Comparison of ENCODE assay signal across 8 cellular contexts in the genomic region with DNA sequence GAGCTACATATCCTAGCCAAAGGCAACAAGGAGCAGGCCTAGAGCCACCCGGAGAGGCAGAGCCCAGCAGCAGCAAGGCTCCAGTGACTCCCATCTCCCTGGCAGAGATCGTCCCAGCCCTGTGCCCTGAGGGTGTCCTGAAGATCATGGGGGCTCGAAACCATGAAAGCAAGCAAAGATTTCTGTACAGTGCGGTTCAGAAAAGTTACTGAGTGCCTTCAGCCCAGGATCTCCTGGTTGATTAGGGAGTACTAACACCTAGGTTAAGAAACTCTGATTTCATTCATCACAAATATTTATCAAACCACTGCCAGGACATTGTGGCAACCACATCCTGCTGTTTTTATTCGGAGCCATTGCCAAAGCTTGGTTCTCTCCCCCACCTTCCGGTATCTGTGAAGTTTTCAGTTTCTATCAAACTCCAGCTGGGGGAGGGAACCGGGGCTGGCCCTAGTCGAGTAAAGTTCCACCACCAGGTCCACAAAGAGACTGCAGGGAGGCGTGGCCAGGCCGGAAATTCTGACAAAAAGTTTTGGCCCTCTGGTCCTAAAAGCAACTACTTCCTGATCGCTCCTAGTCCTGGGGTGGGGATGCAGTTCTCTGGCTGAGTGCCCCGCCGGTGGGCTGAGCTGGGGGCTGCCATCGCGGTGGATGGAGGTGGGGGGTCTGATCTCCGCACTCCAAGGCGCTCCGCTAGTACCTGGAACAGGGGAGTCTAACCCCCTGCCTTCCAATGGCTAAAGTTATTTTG. TPM values are rescaled to one million over a fixed set of nuclear protein-coding genes. Genes with fewer than 3 reads are reported as not detected.
DNase-seq lines count a peak whose midpoint lies in the region; ATAC-seq and TF ChIP-seq lines count a peak whose summit lies in the region.

No MANE protein-coding gene starts in this region.

- in situ Hi-C loops in SK-MEL-5 (cut with HindIII; ENCODE audit: low pct_unique_long_range_greater_than_20kb, low sequenced_read_pairs), result loop anchor here (10.0 kb wide), 1 partner anchor 126 kb away; a partner anchor contains a TSS

- H3K27me3 ChIP-seq in thoracic aorta (replicated peaks; ENCODE audit: insufficient read depth), result no peaks in the 10 kb centered on the region

- TF ChIP-seq CTCF in C4-2B (conservative IDR thresholded peaks at IDR 0.05), result no peak
- no peak for TF ChIP-seq CTCF in glutamatergic neuron (IDR thresholded peaks at IDR 0.05; ENCODE audit: partially characterized antibody, unreplicated experiment)
- TF ChIP-seq CTCF in osteocyte (IDR thresholded peaks at IDR 0.05), result peak; percentile 47
- TF ChIP-seq CTCF in thoracic aorta (IDR thresholded peaks at IDR 0.05), result peak; percentile 44

- peak overlapping the region; percentile 98 to 99 for H3K27ac Mint-ChIP-seq in activated naive CD4-positive, alpha-beta T cell treated with anti-CD3 and anti-CD28 coated beads, Interleukin-2, amount 50 U/mL, for 72 hours
- H3K27ac Mint-ChIP-seq in glutamatergic neuron (ENCODE audit: unreplicated experiment) (no peak overlapping the region), osteocyte (ENCODE audit: unreplicated experiment) (peak overlapping the region; percentile 88)

- peaks cover 3% of the 10 kb centered on the region for H3K27me3 Mint-ChIP-seq in glutamatergic neuron (ENCODE audit: unreplicated experiment)
- H3K27me3 Mint-ChIP-seq in osteocyte (ENCODE audit: unreplicated experiment), result no peaks in the 10 kb centered on the region

- peak overlapping the region; percentile 91 for H3K4me3 ChIP-seq in thoracic aorta

- peak overlapping the region; percentile 69 for H3K4me3 Mint-ChIP-seq in glutamatergic neuron (ENCODE audit: unreplicated experiment)
- peak overlapping the region; percentile 85 for H3K4me3 Mint-ChIP-seq in osteocyte (ENCODE audit: unreplicated experiment)

- H3K36me3 ChIP-seq in thoracic aorta, result peaks cover 4% of the 10 kb centered on the region

- peaks cover 41 to 45% of the 10 kb centered on the region in 2 donors for H3K36me3 Mint-ChIP-seq in activated naive CD4-positive, alpha-beta T cell treated with anti-CD3 and anti-CD28 coated beads, Interleukin-2, amount 50 U/mL, for 72 hours
- H3K36me3 Mint-ChIP-seq in glutamatergic neuron (ENCODE audit: unreplicated experiment), result no peaks in the 10 kb centered on the region
- H3K36me3 Mint-ChIP-seq in osteocyte (ENCODE audit: unreplicated experiment), result peaks cover 2% of the 10 kb centered on the region

- peaks cover 24 to 25% of the 10 kb centered on the region in 2 donors for H3K4me1 ChIP-seq in thoracic aorta (ENCODE audit: control insufficient read depth in 1 of 2, low read depth in 2 of 2)

- peak; percentile 66 for ATAC-seq in HG03439 (IDR thresholded peaks at IDR 0.05; ENCODE audit: unreplicated experiment)
- ATAC-seq in activated naive CD4-positive, alpha-beta T cell treated with anti-CD3 and anti-CD28 coated beads, Interleukin-2, amount 50 U/mL, for 72 hours, result peak; percentile 75 to 77
- peak; percentile 78 for ATAC-seq in thoracic aorta (ENCODE audit: insufficient number of reproducible peaks, low FRiP score, low read depth)

- H3K4me1 Mint-ChIP-seq in glutamatergic neuron (ENCODE audit: low read depth, unreplicated experiment) (peaks cover 1% of the 10 kb centered on the region), osteocyte (ENCODE audit: unreplicated experiment) (peaks cover 36% of the 10 kb centered on the region)

- no peaks in the 10 kb centered on the region for H3K9me3 Mint-ChIP-seq in activated naive CD4-positive, alpha-beta T cell treated with anti-CD3 and anti-CD28 coated beads, Interleukin-2, amount 50 U/mL, for 72 hours
- H3K9me3 Mint-ChIP-seq in glutamatergic neuron (ENCODE audit: unreplicated experiment) (peaks cover 3% of the 10 kb centered on the region), osteocyte (ENCODE audit: unreplicated experiment) (no peaks in the 10 kb centered on the region)

- DNase-seq in GM19238 (ENCODE audit: insufficient read length, low spot score), result peak; percentile 93
- DNase-seq in SK-MEL-5 (ENCODE audit: low read depth, low spot score), result peak; percentile 84
- peak; percentile 88 to 94 for DNase-seq in activated naive CD4-positive, alpha-beta T cell treated with anti-CD3 and anti-CD28 coated beads, Interleukin-2, amount 50 U/mL, for 72 hours (ENCODE audit: low spot score in 2 of 2)
- DNase-seq in glutamatergic neuron, result no peak
- DNase-seq in osteocyte (ENCODE audit: extremely low spot score, unreplicated experiment), result peak; percentile 90
- peak; percentile 68 for DNase-seq in thoracic aorta (ENCODE audit: low spot score)

- peak overlapping the region; percentile 76 for H3K27ac ChIP-seq in C4-2B
- peak overlapping the region; percentile 90 to 93 for H3K27ac ChIP-seq in thoracic aorta

- no peaks in the 10 kb centered on the region for H3K9me3 ChIP-seq in thoracic aorta

RNA-seq across cellular contexts. Expression of a gene that starts 1.2 kb away (rescaled TPM):
- total RNA-seq in SK-MEL-5 (2014; rRNA removed; shearing (Covaris generic)), result 12.7 and 13.9 TPM in 2 replicates
- 13.3 and 19.2 TPM in 2 replicates for polyA plus RNA-seq in SK-MEL-5 (2015; cell fraction: cytosol; rRNA removed)
- 10.7 and 14.5 TPM in 2 replicates for polyA plus RNA-seq in SK-MEL-5 (2015; cell fraction: nucleus; rRNA removed)
- 10 to 100 TPM; 57.4 to 64.1 TPM for total RNA-seq in activated naive CD4-positive, alpha-beta T cell treated with anti-CD3 and anti-CD28 coated beads, Interleukin-2, amount 50 U/mL, for 72 hours
- total RNA-seq in glutamatergic neuron (ENCODE audit: unreplicated experiment) (2.3 TPM), osteocyte (16.7 and 23.2 TPM in 2 replicates), thoracic aorta (10 to 100 TPM; 26.4 to 53.5 TPM)

RNA-seq across cellular contexts. Expression of a gene that starts 40.4 kb away (rescaled TPM):
- 34.9 and 36.3 TPM in 2 replicates for total RNA-seq in SK-MEL-5 (2014; rRNA removed; shearing (Covaris generic))
- 19.2 and 22.6 TPM in 2 replicates for polyA plus RNA-seq in SK-MEL-5 (2015; cell fraction: cytosol; rRNA removed)
- 4.7 and 11.1 TPM in 2 replicates for polyA plus RNA-seq in SK-MEL-5 (2015; cell fraction: nucleus; rRNA removed)
- 10 to 100 TPM; 69.9 to 84.0 TPM for total RNA-seq in activated naive CD4-positive, alpha-beta T cell treated with anti-CD3 and anti-CD28 coated beads, Interleukin-2, amount 50 U/mL, for 72 hours
- 18.2 TPM for total RNA-seq in glutamatergic neuron (ENCODE audit: unreplicated experiment)
- 42.2 and 42.6 TPM in 2 replicates for total RNA-seq in osteocyte
- 10 to 100 TPM in 1 of 2 donors, 1 to 10 TPM in 1; 7.7 to 16.4 TPM for total RNA-seq in thoracic aorta

RNA-seq across cellular contexts. Expression of a gene that starts 59.9 kb away (rescaled TPM):
- not detected in 2 replicates for total RNA-seq in SK-MEL-5 (2014; rRNA removed; shearing (Covaris generic))
- not detected in 2 replicates for polyA plus RNA-seq in SK-MEL-5 (2015; cell fraction: cytosol; rRNA removed)
- polyA plus RNA-seq in SK-MEL-5 (2015; cell fraction: nucleus; rRNA removed), result not detected in 2 replicates
- total RNA-seq in activated naive CD4-positive, alpha-beta T cell treated with anti-CD3 and anti-CD28 coated beads, Interleukin-2, amount 50 U/mL, for 72 hours, result not detected
- total RNA-seq in glutamatergic neuron (ENCODE audit: unreplicated experiment) (not detected), osteocyte (not detected in 2 replicates), thoracic aorta (not detected)

Comparison
In these comparisons a context has a peak if more than half of its experiments do, and no peak if none do; other contexts are left out.
1. CTCF ChIP-seq: peak in osteocyte (single experiment) and thoracic aorta (single experiment); none in C4-2B (single experiment) and glutamatergic neuron (single experiment).
2. Peak in every context shown above with its lines, with median percentiles within 50 percentile points of each other: ATAC-seq.